7 cellular contexts compared by ENCODE assay signal in genomic region chr4:4575284-4576211, GRCh38. TPM values are rescaled to one million over a fixed set of nuclear protein-coding genes. Genes with fewer than 3 reads are reported as not detected.
DNase-seq lines count a peak whose midpoint lies in the region; ATAC-seq and TF ChIP-seq lines count a peak whose summit lies in the region.

No MANE protein-coding gene starts in this region.

- H3K27me3 ChIP-seq in PC-3 (ENCODE audit: low read length) = no peaks in the 10 kb centered on the region
- no peaks in the 10 kb centered on the region for H3K27me3 ChIP-seq in parathyroid adenoma (ENCODE audit: control insufficient read depth, insufficient read depth, low read length)
- H3K27me3 ChIP-seq in tibial artery = no peaks in the 10 kb centered on the region

- peak overlapping the region; percentile 74 for H3K9ac ChIP-seq in PC-3 (ENCODE audit: low read length)
- H3K9ac ChIP-seq in parathyroid adenoma = no peak overlapping the region

- H3K36me3 ChIP-seq in PC-3 (ENCODE audit: low read depth, low read length) (no peaks in the 10 kb centered on the region), parathyroid adenoma (ENCODE audit: control insufficient read depth, insufficient read depth, low read length) (no peaks in the 10 kb centered on the region), tibial artery (no peaks in the 10 kb centered on the region)

- H3K4me1 Mint-ChIP-seq in activated naive CD4-positive, alpha-beta T cell treated with anti-CD3 and anti-CD28 coated beads for 36 hours (ENCODE audit: low read depth) = peaks cover 10% of the 10 kb centered on the region

- intact Hi-C loops in PC-3 (cut with micrococcal nuclease) (loop anchor here (5.0 kb wide), 1 partner anchor 307 kb away; no protein-coding TSS in a partner anchor), head of caudate nucleus (cut with DNase I) (no loop called here), tibial artery (cut with DNase I; ENCODE audit: low total_unique reads) (no loop called here)
- intact Hi-C loops in activated naive CD4-positive, alpha-beta T cell treated with anti-CD3 and anti-CD28 coated beads for 36 hours (cut with micrococcal nuclease) = loop anchor here (1.0 kb wide), 1 partner anchor 87 kb away; no protein-coding TSS in a partner anchor

- H3K4me1 ChIP-seq in PC-3 (ENCODE audit: insufficient read depth, low read length) (no peaks in the 10 kb centered on the region; the same call in 1 of the 2 replicates), parathyroid adenoma (no peaks in the 10 kb centered on the region), tibial artery (peaks cover 0 to 14% (median 4%) of the 10 kb centered on the region in 4 donors)

- TF ChIP-seq CTCF in PC-3 (conservative IDR thresholded peaks at IDR 0.05; ENCODE audit: low read depth, low read length) = no peak; the same call in 1 of the 2 replicates
- TF ChIP-seq CTCF in parathyroid adenoma (IDR thresholded peaks at IDR 0.05) = peak; percentile 28
- TF ChIP-seq CTCF in tibial artery (IDR thresholded peaks at IDR 0.05) = peak; percentile 43 to 58

- no peaks in the 10 kb centered on the region for H3K9me3 ChIP-seq in PC-3 (ENCODE audit: low read length)
- no peaks in the 10 kb centered on the region for H3K9me3 ChIP-seq in parathyroid adenoma (ENCODE audit: control insufficient read depth, low read length)
- H3K9me3 ChIP-seq in tibial artery = no peaks in the 10 kb centered on the region

- DNase-seq in PC-3 (peak; percentile 50), head of caudate nucleus (peak; percentile 18 to 80 (median 61)), tibial artery (peak; percentile 66 to 70)
- peak; percentile 49 for DNase-seq in activated naive CD4-positive, alpha-beta T cell treated with anti-CD3 and anti-CD28 coated beads for 36 hours

- H3K36me3 Mint-ChIP-seq in activated naive CD4-positive, alpha-beta T cell treated with anti-CD3 and anti-CD28 coated beads for 36 hours (ENCODE audit: low read depth) = peaks cover 18% of the 10 kb centered on the region

- H3K79me2 ChIP-seq in PC-3 (ENCODE audit: low read length) (no peaks in the 10 kb centered on the region), parathyroid adenoma (no peaks in the 10 kb centered on the region)

- ATAC-seq in GM18858 (IDR thresholded peaks at IDR 0.05; ENCODE audit: unreplicated experiment) = peak; percentile 62
- ATAC-seq in HG02938 (IDR thresholded peaks at IDR 0.05; ENCODE audit: unreplicated experiment) = peak; percentile 74
- ATAC-seq in PC-3 = peak; percentile 86

- H3K9me3 Mint-ChIP-seq in activated naive CD4-positive, alpha-beta T cell treated with anti-CD3 and anti-CD28 coated beads for 36 hours = no peaks in the 10 kb centered on the region

- H2AFZ ChIP-seq in PC-3 (ENCODE audit: low read length) (peak overlapping the region; percentile 98), parathyroid adenoma (peak overlapping the region; percentile 87)

- POLR2A ChIA-PET in PC-3 (lab: Charles Lee; ENCODE audit: unreplicated experiment) = interaction anchor here (0.5 to 0.6 kb wide), 3 partner anchors 8 to 217 kb away, joined by 3 to 6 read pairs (median 4); no protein-coding TSS in a partner anchor

- no peak overlapping the region for H3K27ac Mint-ChIP-seq in activated naive CD4-positive, alpha-beta T cell treated with anti-CD3 and anti-CD28 coated beads for 36 hours

- peak overlapping the region; percentile 33; the same call in 1 of the 2 replicates for H3K27ac ChIP-seq in PC-3 (ENCODE audit: low read length)
- H3K27ac ChIP-seq in parathyroid adenoma = peak overlapping the region; percentile 44
- peak overlapping the region; percentile 55 to 71 for H3K27ac ChIP-seq in tibial artery

- peak overlapping the region; percentile 79 for H3K4me3 ChIP-seq in PC-3 (ENCODE audit: low read length)
- peak overlapping the region; percentile 59 for H3K4me3 ChIP-seq in parathyroid adenoma (ENCODE audit: low read depth, low read length)
- peak overlapping the region; percentile 57 to 66 for H3K4me3 ChIP-seq in tibial artery

- BruUV-seq in PC-3 (replicated peaks; lab: Mats Ljungman, UMichigan) = no TSS peak

- peak overlapping the region; percentile 59 for H3K4me3 Mint-ChIP-seq in activated naive CD4-positive, alpha-beta T cell treated with anti-CD3 and anti-CD28 coated beads for 36 hours

- no peaks in the 10 kb centered on the region for H3F3A ChIP-seq in PC-3 (ENCODE audit: low read length, unreplicated experiment)

- H4K20me1 ChIP-seq in PC-3 (ENCODE audit: low read length) = no peaks in the 10 kb centered on the region

- no peaks in the 10 kb centered on the region for H3K27me3 Mint-ChIP-seq in activated naive CD4-positive, alpha-beta T cell treated with anti-CD3 and anti-CD28 coated beads for 36 hours (ENCODE audit: low read depth)

- CTCF ChIA-PET in PC-3 (lab: Charles Lee) = interaction anchor here (0.7 kb wide), 1 partner anchor 33 kb away, joined by 6 read pairs; no protein-coding TSS in a partner anchor
- CTCF ChIA-PET in activated naive CD4-positive, alpha-beta T cell treated with anti-CD3 and anti-CD28 coated beads for 36 hours (lab: Charles Lee) = interaction anchor here (0.5 to 2.4 kb wide), 3 partner anchors 87 to 414 kb away, joined by 3 to 6 read pairs (median 3); no protein-coding TSS in a partner anchor

- peak overlapping the region; percentile 92 for H3K4me2 ChIP-seq in PC-3 (ENCODE audit: low read length)
- peak overlapping the region; percentile 37 for H3K4me2 ChIP-seq in parathyroid adenoma (ENCODE audit: low read length)

- H3K9me2 ChIP-seq in PC-3 (replicated peaks; ENCODE audit: low read length) = no peaks in the 10 kb centered on the region

RNA-seq across cellular contexts. Expression of gene STX18, which starts 33.7 kb away (rescaled TPM):
- total RNA-seq in PC-3 (2014; rRNA removed) = 24.0 and 25.0 TPM in 2 replicates
- 10 to 100 TPM; 18.3 to 19.0 TPM for total RNA-seq in activated naive CD4-positive, alpha-beta T cell treated with anti-CD3 and anti-CD28 coated beads for 36 hours

Comparison
In these comparisons a context has a peak if more than half of its experiments do, and no peak if none do; other contexts are left out.
1. Peak in every context shown above with its lines: DNase-seq, ATAC-seq, H3K4me3 ChIP-seq and H3K27ac ChIP-seq.
2. intact Hi-C loops: an anchor here in PC-3 (5.0 kb wide) and activated naive CD4-positive, alpha-beta T cell treated with anti-CD3 and anti-CD28 coated beads for 36 hours (1.0 kb wide); none called in head of caudate nucleus and tibial artery.